13 cellular contexts compared by ENCODE assay signal in genomic region chr17:72381597-72382397, GRCh38.
DNase-seq lines count a peak whose midpoint lies in the region; ATAC-seq, FAIRE-seq and TF ChIP-seq lines count a peak whose summit lies in the region.
"Had no signal": no experiment of that assay in that cellular context is flagged by ENCODE, and none has a peak within 500 bp of the region (broad histone marks: within the 10 kb centered on the region; RNA-seq: fewer than 3 reads in every experiment).

No MANE protein-coding gene starts in this region.

- H3K4me2 ChIP-seq in OCI-LY7 (ENCODE audit: low read length) = no peak overlapping the region

- no peak overlapping the region for H3K27ac Mint-ChIP-seq in natural killer cell treated with Interleukin-12 subunit alpha and Interleukin-12 subunit beta and Interleukin-15 and Interleukin-18, amount 100 ng/mL, for 72 hours
- no peak overlapping the region for H3K27ac Mint-ChIP-seq in natural killer cell
- H3K27ac Mint-ChIP-seq: stimulated activated naive CD8-positive, alpha-beta T cell treated with anti-CD3 and anti-CD28 coated beads, Interleukin-15, Interleukin-2, amounts not matched to agents 100 ng/mL and 50 ng/mL, for 24 hours had no signal

- no peaks in the 10 kb centered on the region for H3K4me1 Mint-ChIP-seq in natural killer cell treated with Interleukin-12 subunit alpha and Interleukin-12 subunit beta and Interleukin-15 and Interleukin-18, amount 100 ng/mL, for 72 hours (ENCODE audit: low read depth in 2 of 2)
- H3K4me1 Mint-ChIP-seq in natural killer cell = no peaks in the 10 kb centered on the region

- intact Hi-C loops in natural killer cell (cut with micrococcal nuclease) = no loop called here
- intact Hi-C loops in prostate gland (cut with DNase I) = no loop called here
- intact Hi-C loops in OCI-LY7 (cut with micrococcal nuclease; ENCODE audit: unreplicated experiment) = no loop called here

- H4K20me1 ChIP-seq in OCI-LY7 (ENCODE audit: insufficient read depth, low read length) = no peaks in the 10 kb centered on the region

- no TSS peak for BruUV-seq in OCI-LY7 (replicated peaks; lab: Mats Ljungman, UMichigan)

- no peak for TF ChIP-seq POLR2A in prostate gland (IDR thresholded peaks at IDR 0.05)

- CTCF ChIA-PET in OCI-LY7 (lab: Charles Lee; ENCODE audit: unreplicated experiment) = no interaction called here

- no peaks in the 10 kb centered on the region for H3K36me3 ChIP-seq in WERI-Rb-1
- no peaks in the 10 kb centered on the region for H3K36me3 ChIP-seq in prostate gland
- H3K36me3 ChIP-seq in OCI-LY7 (ENCODE audit: insufficient read depth, low read length) = no peaks in the 10 kb centered on the region

- no peaks in the 10 kb centered on the region for H3K79me2 ChIP-seq in OCI-LY7 (ENCODE audit: insufficient read depth, low read depth, low read length)

- H3K9me3 Mint-ChIP-seq in natural killer cell treated with Interleukin-12 subunit alpha and Interleukin-12 subunit beta and Interleukin-15 and Interleukin-18, amount 100 ng/mL, for 72 hours = peaks cover 2% of the 10 kb centered on the region
- no peaks in the 10 kb centered on the region for H3K9me3 Mint-ChIP-seq in natural killer cell
- H3K9me3 Mint-ChIP-seq: stimulated activated naive CD8-positive, alpha-beta T cell treated with anti-CD3 and anti-CD28 coated beads, Interleukin-15, Interleukin-2, amounts not matched to agents 100 ng/mL and 50 ng/mL, for 24 hours had no signal

- POLR2A ChIA-PET in OCI-LY7 (lab: Charles Lee) = no interaction called here

- no peaks in the 10 kb centered on the region for H3K27me3 ChIP-seq in WERI-Rb-1 (ENCODE audit: insufficient read depth, low read depth, severe bottlenecking)
- no peaks in the 10 kb centered on the region for H3K27me3 ChIP-seq in prostate gland (replicated peaks; ENCODE audit: insufficient read depth)

- H3K9me3 ChIP-seq in WERI-Rb-1 (ENCODE audit: severe bottlenecking) (no peaks in the 10 kb centered on the region), prostate gland (no peaks in the 10 kb centered on the region), OCI-LY7 (ENCODE audit: low read length) (no peaks in the 10 kb centered on the region)

- peak; percentile 22 to 32 for ATAC-seq in natural killer cell treated with Interleukin-12 subunit alpha and Interleukin-12 subunit beta and Interleukin-15 and Interleukin-18, amount 100 ng/mL, for 72 hours
- no peak for ATAC-seq in natural killer cell
- ATAC-seq in HG02678 (IDR thresholded peaks at IDR 0.05; ENCODE audit: unreplicated experiment) = no peak

- TF ChIP-seq CTCF in natural killer cell (IDR thresholded peaks at IDR 0.05) = no peak
- no peak for TF ChIP-seq CTCF in WERI-Rb-1 (IDR thresholded peaks at IDR 0.05; ENCODE audit: low read depth, low read length)
- TF ChIP-seq CTCF in prostate gland (IDR thresholded peaks at IDR 0.05) = no peak
- TF ChIP-seq CTCF in OCI-LY7 (conservative IDR thresholded peaks at IDR 0.05; ENCODE audit: low read length) = no peak

- no peak overlapping the region for H3K4me3 Mint-ChIP-seq in natural killer cell treated with Interleukin-12 subunit alpha and Interleukin-12 subunit beta and Interleukin-15 and Interleukin-18, amount 100 ng/mL, for 72 hours
- H3K4me3 Mint-ChIP-seq in natural killer cell = no peak overlapping the region
- H3K4me3 Mint-ChIP-seq: stimulated activated naive CD8-positive, alpha-beta T cell treated with anti-CD3 and anti-CD28 coated beads, Interleukin-15, Interleukin-2, amounts not matched to agents 100 ng/mL and 50 ng/mL, for 24 hours had no signal

- H2AFZ ChIP-seq in OCI-LY7 (ENCODE audit: low read length) = no peak overlapping the region

- H3K27me3 Mint-ChIP-seq in natural killer cell treated with Interleukin-12 subunit alpha and Interleukin-12 subunit beta and Interleukin-15 and Interleukin-18, amount 100 ng/mL, for 72 hours = peaks cover 3 to 16% of the 10 kb centered on the region in 2 donors
- peaks cover 0 to 6% of the 10 kb centered on the region in 2 donors for H3K27me3 Mint-ChIP-seq in natural killer cell (ENCODE audit: low read depth in 2 of 2)

- H3K4me3 ChIP-seq in WERI-Rb-1 (ENCODE audit: low read depth, low read length) = no peak overlapping the region
- H3K4me3 ChIP-seq in prostate gland = no peak overlapping the region
- H3K4me3 ChIP-seq in OCI-LY7 (ENCODE audit: low read depth, low read length, poor library complexity, severe bottlenecking) = no peak overlapping the region

- H3K27ac ChIP-seq in WERI-Rb-1 (no peak overlapping the region; the same call in 1 of the 2 replicates), prostate gland (no peak overlapping the region), OCI-LY7 (ENCODE audit: low read depth, low read length, poor library complexity, severe bottlenecking) (no peak overlapping the region)

- no peaks in the 10 kb centered on the region for H3K36me3 Mint-ChIP-seq in natural killer cell treated with Interleukin-12 subunit alpha and Interleukin-12 subunit beta and Interleukin-15 and Interleukin-18, amount 100 ng/mL, for 72 hours
- H3K36me3 Mint-ChIP-seq in natural killer cell = no peaks in the 10 kb centered on the region

- H3K4me1 ChIP-seq in prostate gland (replicated peaks) (no peaks in the 10 kb centered on the region), OCI-LY7 (ENCODE audit: insufficient read depth, low read length, poor library complexity, severe bottlenecking) (no peaks in the 10 kb centered on the region)

- WGBS in prostate gland = 54% methylated on average over 11 of the region's 12 CpGs

- no peak for DNase-seq in natural killer cell treated with Interleukin-12 subunit alpha and Interleukin-12 subunit beta and Interleukin-15 and Interleukin-18, amount 100 ng/mL, for 72 hours (ENCODE audit: low spot score)
- no peak for DNase-seq in natural killer cell
- DNase-seq in NCI-H2081 treated with DMSO at 0.1 percent for 48 hours (lab: John Stamatoyannopoulos, UW) = peak; percentile 84
- DNase-seq in WERI-Rb-1 = peak; percentile 42
- DNase-seq in urothelium cell line (ENCODE audit: low spot score) = peak; percentile 78
- no peak for DNase-seq in prostate gland (ENCODE audit: low spot score)
- no peak for DNase-seq in OCI-LY7 (ENCODE audit: low spot score)
- DNase-seq: activated CD4-positive, alpha-beta T cell treated with anti-CD3 and anti-CD28 coated beads for 4 hours; activated T-cell treated with anti-CD3 and anti-CD28 coated beads, Interleukin-2, amount 50 U/mL, for 48 hours; Kasumi-1; SW 1271 had no signal

- H3K9me2 ChIP-seq in OCI-LY7 (ENCODE audit: insufficient read depth, low read length) = no peaks in the 10 kb centered on the region

- FAIRE-seq in urothelium cell line (lab: Jason Lieb, UNC) = peak; percentile 95

Comparison
In these comparisons a context has a peak if more than half of its experiments do, and no peak if none do; other contexts are left out.
1. ATAC-seq: peak in natural killer cell treated with Interleukin-12 subunit alpha and Interleukin-12 subunit beta and Interleukin-15 and Interleukin-18, amount 100 ng/mL, for 72 hours (2 of 2); none in natural killer cell (0 of 3) and HG02678 (single experiment).
2. DNase-seq: peak in NCI-H2081 treated with DMSO at 0.1 percent for 48 hours (single experiment), WERI-Rb-1 (single experiment) and urothelium cell line (single experiment); none in natural killer cell treated with Interleukin-12 subunit alpha and Interleukin-12 subunit beta and Interleukin-15 and Interleukin-18, amount 100 ng/mL, for 72 hours (single experiment), natural killer cell (single experiment), prostate gland (single experiment) and OCI-LY7 (single experiment).